1 cellular context compared by ENCODE assay signal in the genomic region with DNA sequence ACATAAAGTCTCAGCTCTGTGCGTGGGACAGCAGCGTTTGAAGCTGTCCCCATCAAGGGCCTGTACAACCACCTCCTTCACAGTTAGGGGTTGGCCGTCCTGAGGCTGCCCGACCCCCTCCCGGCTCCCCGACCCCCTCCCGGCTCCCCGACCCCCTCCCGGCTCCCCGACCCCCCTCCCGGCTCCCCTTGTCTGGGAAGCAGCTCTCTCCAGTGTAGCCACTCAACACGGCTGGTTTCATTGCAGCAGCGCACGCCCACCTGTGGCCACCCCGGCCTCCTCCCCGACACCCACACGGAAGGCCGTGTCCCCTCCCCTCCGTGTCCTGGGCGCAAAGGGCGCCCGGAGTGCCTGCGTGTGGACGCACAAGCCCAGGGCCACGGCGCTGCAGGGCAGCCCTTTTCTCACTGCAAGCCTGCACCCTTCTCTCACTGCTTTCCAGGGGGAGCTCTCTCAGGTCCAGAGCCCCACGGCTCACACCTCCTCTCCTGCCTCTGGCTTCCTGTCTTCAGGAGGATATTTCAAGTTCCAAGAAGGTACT.
TF ChIP-seq lines count a peak whose summit lies in the region.

No MANE protein-coding gene starts in this region.

TF ChIP-seq in K562, 482 proteins besides CTCF, POLR2A, EP300 and RAD21:
- TF ChIP-seq, protein P1, sequence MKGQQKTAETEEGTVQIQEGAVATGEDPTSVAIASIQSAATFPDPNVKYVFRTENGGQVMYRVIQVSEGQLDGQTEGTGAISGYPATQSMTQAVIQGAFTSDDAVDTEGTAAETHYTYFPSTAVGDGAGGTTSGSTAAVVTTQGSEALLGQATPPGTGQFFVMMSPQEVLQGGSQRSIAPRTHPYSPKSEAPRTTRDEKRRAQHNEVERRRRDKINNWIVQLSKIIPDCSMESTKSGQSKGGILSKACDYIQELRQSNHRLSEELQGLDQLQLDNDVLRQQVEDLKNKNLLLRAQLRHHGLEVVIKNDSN (CRISPR knock-in tag; IDR thresholded peaks at IDR 0.05): no peak
- TF ChIP-seq ZNF197 (CRISPR knock-in tag; IDR thresholded peaks at IDR 0.05; ENCODE audit: low read depth): no peak
- TF ChIP-seq ARID2 (IDR thresholded peaks at IDR 0.05): no peak
- no peak for TF ChIP-seq PML (IDR thresholded peaks at IDR 0.05; ENCODE audit: low read length)
- TF ChIP-seq, protein P2, sequence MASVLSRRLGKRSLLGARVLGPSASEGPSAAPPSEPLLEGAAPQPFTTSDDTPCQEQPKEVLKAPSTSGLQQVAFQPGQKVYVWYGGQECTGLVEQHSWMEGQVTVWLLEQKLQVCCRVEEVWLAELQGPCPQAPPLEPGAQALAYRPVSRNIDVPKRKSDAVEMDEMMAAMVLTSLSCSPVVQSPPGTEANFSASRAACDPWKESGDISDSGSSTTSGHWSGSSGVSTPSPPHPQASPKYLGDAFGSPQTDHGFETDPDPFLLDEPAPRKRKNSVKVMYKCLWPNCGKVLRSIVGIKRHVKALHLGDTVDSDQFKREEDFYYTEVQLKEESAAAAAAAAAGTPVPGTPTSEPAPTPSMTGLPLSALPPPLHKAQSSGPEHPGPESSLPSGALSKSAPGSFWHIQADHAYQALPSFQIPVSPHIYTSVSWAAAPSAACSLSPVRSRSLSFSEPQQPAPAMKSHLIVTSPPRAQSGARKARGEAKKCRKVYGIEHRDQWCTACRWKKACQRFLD (CRISPR knock-in tag; IDR thresholded peaks at IDR 0.05): no peak
- no peak for TF ChIP-seq CBX2 (IDR thresholded peaks at IDR 0.05; ENCODE audit: insufficient read depth, low read length, poor library complexity, severe bottlenecking)
- no peak for TF ChIP-seq PHF21A (IDR thresholded peaks at IDR 0.05; ENCODE audit: borderline replicate concordance, low read depth)
- no peak for TF ChIP-seq HNRNPUL1 (IDR thresholded peaks at IDR 0.05; ENCODE audit: low read length)
- no peak for TF ChIP-seq HMG20B (CRISPR knock-in tag; IDR thresholded peaks at IDR 0.05)
- no peak for TF ChIP-seq FOXA3 (CRISPR knock-in tag; conservative IDR thresholded peaks at IDR 0.05 in 1 of 2, IDR thresholded peaks at IDR 0.05 in 1 of 2)
- TF ChIP-seq ZNF699 (CRISPR knock-in tag; IDR thresholded peaks at IDR 0.05; ENCODE audit: insufficient replicate concordance): no peak
- TF ChIP-seq ZNF253 (CRISPR knock-in tag; conservative IDR thresholded peaks at IDR 0.05): no peak
- TF ChIP-seq, protein P3, sequence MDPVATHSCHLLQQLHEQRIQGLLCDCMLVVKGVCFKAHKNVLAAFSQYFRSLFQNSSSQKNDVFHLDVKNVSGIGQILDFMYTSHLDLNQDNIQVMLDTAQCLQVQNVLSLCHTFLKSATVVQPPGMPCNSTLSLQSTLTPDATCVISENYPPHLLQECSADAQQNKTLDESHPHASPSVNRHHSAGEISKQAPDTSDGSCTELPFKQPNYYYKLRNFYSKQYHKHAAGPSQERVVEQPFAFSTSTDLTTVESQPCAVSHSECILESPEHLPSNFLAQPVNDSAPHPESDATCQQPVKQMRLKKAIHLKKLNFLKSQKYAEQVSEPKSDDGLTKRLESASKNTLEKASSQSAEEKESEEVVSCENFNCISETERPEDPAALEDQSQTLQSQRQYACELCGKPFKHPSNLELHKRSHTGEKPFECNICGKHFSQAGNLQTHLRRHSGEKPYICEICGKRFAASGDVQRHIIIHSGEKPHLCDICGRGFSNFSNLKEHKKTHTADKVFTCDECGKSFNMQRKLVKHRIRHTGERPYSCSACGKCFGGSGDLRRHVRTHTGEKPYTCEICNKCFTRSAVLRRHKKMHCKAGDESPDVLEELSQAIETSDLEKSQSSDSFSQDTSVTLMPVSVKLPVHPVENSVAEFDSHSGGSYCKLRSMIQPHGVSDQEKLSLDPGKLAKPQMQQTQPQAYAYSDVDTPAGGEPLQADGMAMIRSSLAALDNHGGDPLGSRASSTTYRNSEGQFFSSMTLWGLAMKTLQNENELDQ (CRISPR knock-in tag; IDR thresholded peaks at IDR 0.05; ENCODE audit: borderline replicate concordance): no peak
- no peak for TF ChIP-seq ADNP (tag; IDR thresholded peaks at IDR 0.05)
- TF ChIP-seq ZNF766 (CRISPR knock-in tag; conservative IDR thresholded peaks at IDR 0.05): no peak
- TF ChIP-seq ZNF644 (tag; IDR thresholded peaks at IDR 0.05; ENCODE audit: low read depth): no peak
- no peak for TF ChIP-seq GATA2 (CRISPR knock-in tag; IDR thresholded peaks at IDR 0.05)
- TF ChIP-seq BRCA1 (IDR thresholded peaks at IDR 0.05): no peak
- TF ChIP-seq BRCA1 (CRISPR knock-in tag; IDR thresholded peaks at IDR 0.05): no peak
- TF ChIP-seq SAP30 (IDR thresholded peaks at IDR 0.05; ENCODE audit: borderline replicate concordance, insufficient read depth, low read depth, low read length, poor library complexity, severe bottlenecking): no peak
TF ChIP-seq in K562: peak in this region for 0.
